Comparison of ENCODE assay signal across 31 cellular contexts in genomic region chr3:146873748-146874147, GRCh38.
A peak's percentile ranks its signal among the peaks of the same experiment; 100 is the strongest.
DNase-seq lines count a peak whose midpoint lies in the region; ATAC-seq, FAIRE-seq and TF ChIP-seq lines count a peak whose summit lies in the region.
"Had no signal": no experiment of that assay in that cellular context is flagged by ENCODE, and none has a peak within 500 bp of the region (broad histone marks: within the 10 kb centered on the region; RNA-seq: fewer than 3 reads in every experiment).

No MANE protein-coding gene starts in this region.

- no peak overlapping the region for H2AFZ ChIP-seq in HepG2 (ENCODE audit: low read length)

- H3K4me2 ChIP-seq in HepG2 (ENCODE audit: low read depth, low read length) = no peak overlapping the region
- H3K4me2 ChIP-seq: A549; BLaER1; BLaER1 treated with 17β-estradiol and CSF1 and Interleukin-3, amounts not matched to agents 10 nM and 100 nM had no signal

- no peak overlapping the region for H3K9ac ChIP-seq in HepG2 (ENCODE audit: insufficient read depth, low read depth, low read length)
- H3K9ac ChIP-seq: BLaER1; BLaER1 treated with 17β-estradiol and CSF1 and Interleukin-3, amounts not matched to agents 10 nM and 100 nM had no signal

- no peak for DNase-seq in HepG2 (ENCODE audit: low spot score)
- DNase-seq in right lobe of liver = no peak
- DNase-seq in HuH-7 (ENCODE audit: low spot score) = no peak
- DNase-seq: 8988T; ACHN; AML-193; BE2C; C1 segment of cervical spinal cord; Caco-2; Calu3; CD4-positive, alpha-beta memory T cell; CD4-positive, alpha-beta T cell; CD4-positive, CD25-positive, alpha-beta regulatory T cell; CD8-positive, alpha-beta memory T cell; CD8-positive, alpha-beta T cell; COR-L47; DMS 273 treated with DMSO at 0.1 percent for 48 hours; DMS153; DMS53; DMS79; DMS79 treated with DMSO at 0.1 percent for 48 hours; DND-41; EL had no signal

- CTCF ChIA-PET in HepG2 (lab: Yijun Ruan, JAX; ENCODE audit: low intra/inter-chr PET ratio, low total read pairs) = no interaction called here
- CTCF ChIA-PET in HEK293 (lab: Yijun Ruan, JAX) = no interaction called here

- TF ChIP-seq RAD21 in HepG2 (CRISPR knock-in tag; IDR thresholded peaks at IDR 0.05) = no peak

- H3K36me3 ChIP-seq in HepG2 (replicated peaks in 1 of 2; ENCODE audit: control insufficient read depth in 1 of 2, insufficient read depth in 2 of 2, low read length in 2 of 2) (no peaks in the 10 kb centered on the region), right lobe of liver (no peaks in the 10 kb centered on the region), HEK293 (ENCODE audit: control insufficient read depth in 2 of 2, insufficient read depth in 1 of 2, low read length in 2 of 2) (no peaks in the 10 kb centered on the region)
- H3K36me3 ChIP-seq: BE2C; BLaER1; BLaER1 treated with 17β-estradiol and CSF1 and Interleukin-3, amounts not matched to agents 10 nM and 100 nM had no signal

- no peak overlapping the region for H3K4me3 ChIP-seq in HepG2 (replicated peaks in 1 of 3; ENCODE audit: insufficient read depth in 1 of 3, low read depth in 2 of 3, low read length in 3 of 3)
- no peak overlapping the region for H3K4me3 ChIP-seq in right lobe of liver
- no peak overlapping the region for H3K4me3 ChIP-seq in HEK293 (ENCODE audit: low read depth, low read length)
- H3K4me3 ChIP-seq: A549; BLaER1; BLaER1 treated with 17β-estradiol and CSF1 and Interleukin-3, amounts not matched to agents 10 nM and 100 nM had no signal

- no peaks in the 10 kb centered on the region for H3K79me2 ChIP-seq in HepG2 (ENCODE audit: insufficient read depth, low read length)

- ATAC-seq in HepG2 = no peak
- ATAC-seq in right lobe of liver = no peak
- ATAC-seq: A549; CD8-positive, alpha-beta T cell had no signal

- FAIRE-seq in HepG2 (lab: Jason Lieb, UNC) = no peak
- FAIRE-seq: A204.1, A549, D721Med had no signal

- H4K20me1 ChIP-seq in HepG2 (ENCODE audit: insufficient read depth, low read length) = no peaks in the 10 kb centered on the region
- H4K20me1 ChIP-seq: BLaER1; BLaER1 treated with 17β-estradiol and CSF1 and Interleukin-3, amounts not matched to agents 10 nM and 100 nM had no signal

- peaks cover 7% of the 10 kb centered on the region; the same call in 1 of the 2 replicates for H3K9me3 ChIP-seq in HepG2 (ENCODE audit: low read length)
- H3K9me3 ChIP-seq in right lobe of liver = no peaks in the 10 kb centered on the region
- H3K9me3 ChIP-seq in HEK293 (ENCODE audit: control insufficient read depth, insufficient read depth, low read depth, low read length) = no peaks in the 10 kb centered on the region
- H3K9me3 ChIP-seq: BE2C, BLaER1, Caco-2 had no signal

- TF ChIP-seq POLR2A in HepG2 (IDR thresholded peaks at IDR 0.05; ENCODE audit: insufficient read depth in 1 of 2, low read depth in 2 of 2, low read length in 2 of 2) (no peak), right lobe of liver (IDR thresholded peaks at IDR 0.05) (no peak)

- intact Hi-C loops in HepG2 (cut with micrococcal nuclease; ENCODE audit: unreplicated experiment) (no loop called here), right lobe of liver (cut with DNase I) (no loop called here)

- H3K4me1 ChIP-seq in HepG2 (ENCODE audit: insufficient read depth, low read length) (no peaks in the 10 kb centered on the region), right lobe of liver (no peaks in the 10 kb centered on the region), HEK293 (ENCODE audit: control insufficient read depth, insufficient read depth, low read length) (no peaks in the 10 kb centered on the region)
- H3K4me1 ChIP-seq: A549; BE2C; BLaER1; BLaER1 treated with 17β-estradiol and CSF1 and Interleukin-3, amounts not matched to agents 10 nM and 100 nM; Caco-2 had no signal

- in situ Hi-C loops in HepG2 (cut with HindIII; ENCODE audit: extremely low pct_ligation_motif_present, low pct_unique_long_range_greater_than_20kb) = no loop called here

- POLR2A ChIA-PET in HepG2 (lab: Yijun Ruan, JAX) = no interaction called here
- POLR2A ChIA-PET in HEK293 (lab: Yijun Ruan, JAX) = no interaction called here

- H3K27ac ChIP-seq in HepG2 (ENCODE audit: extremely low read length, insufficient read depth, low read length) (no peak overlapping the region), right lobe of liver (no peak overlapping the region), HEK293 (ENCODE audit: extremely low read depth, low read depth, low read length) (no peak overlapping the region)
- H3K27ac ChIP-seq: 22Rv1; A549; BLaER1; BLaER1 treated with 17β-estradiol and CSF1 and Interleukin-3, amounts not matched to agents 10 nM and 100 nM; C4-2B had no signal

- TF ChIP-seq CTCF in HepG2 (CRISPR knock-in tag; IDR thresholded peaks at IDR 0.05) (no peak), right lobe of liver (IDR thresholded peaks at IDR 0.05) (no peak), HEK293 (tag by site-specific recombination; IDR thresholded peaks at IDR 0.05) (no peak)

- BruUV-seq in HepG2 (replicated peaks; lab: Mats Ljungman, UMichigan) = no TSS peak

- TF ChIP-seq EP300 in HepG2 (IDR thresholded peaks at IDR 0.05; ENCODE audit: low read depth in 2 of 2, low read length in 2 of 2) (no peak), HepG2 (CRISPR knock-in tag; IDR thresholded peaks at IDR 0.05; ENCODE audit: borderline replicate concordance) (no peak)

- H3K27me3 ChIP-seq in HepG2 (ENCODE audit: control insufficient read depth in 1 of 2, insufficient read depth in 2 of 2, low read length in 2 of 2) (no peaks in the 10 kb centered on the region), right lobe of liver (no peaks in the 10 kb centered on the region)
- H3K27me3 ChIP-seq: BE2C; BLaER1; BLaER1 treated with 17β-estradiol and CSF1 and Interleukin-3, amounts not matched to agents 10 nM and 100 nM had no signal

TF ChIP-seq in HepG2, 621 proteins besides CTCF, POLR2A, EP300 and RAD21:
- TF ChIP-seq ZNF337 (CRISPR knock-in tag; IDR thresholded peaks at IDR 0.05; ENCODE audit: borderline replicate concordance, low read depth) (peak; percentile 71; the same call in 1 of the 2 replicates), MTF2 (CRISPR knock-in tag; IDR thresholded peaks at IDR 0.05; ENCODE audit: borderline replicate concordance) (no peak)

TF ChIP-seq in HEK293, 187 proteins besides CTCF, POLR2A, EP300 and RAD21:
- TF ChIP-seq ZFP41 (tag by site-specific recombination; IDR thresholded peaks at IDR 0.05; ENCODE audit: borderline replicate concordance) = no peak
- no peak for TF ChIP-seq ZNF398 (tag by site-specific recombination; IDR thresholded peaks at IDR 0.05)
- TF ChIP-seq ZNF280D (tag by site-specific recombination; IDR thresholded peaks at IDR 0.05) = no peak
- TF ChIP-seq SETDB1 (IDR thresholded peaks at IDR 0.05; ENCODE audit: insufficient read length, low read length) = peak; percentile 50
TF ChIP-seq in HEK293: peak in this region for 1.

Comparison
In these comparisons a context has a peak if more than half of its experiments do, and no peak if none do; other contexts are left out.
1. Of the 63 proteins assayed by ChIP-seq in both HepG2 and HEK293: peak only in HepG2: none; only in HEK293: SETDB1; in both: none; in neither: 62.